Comparison of ENCODE assay signal across 2 cellular contexts in the genomic region with DNA sequence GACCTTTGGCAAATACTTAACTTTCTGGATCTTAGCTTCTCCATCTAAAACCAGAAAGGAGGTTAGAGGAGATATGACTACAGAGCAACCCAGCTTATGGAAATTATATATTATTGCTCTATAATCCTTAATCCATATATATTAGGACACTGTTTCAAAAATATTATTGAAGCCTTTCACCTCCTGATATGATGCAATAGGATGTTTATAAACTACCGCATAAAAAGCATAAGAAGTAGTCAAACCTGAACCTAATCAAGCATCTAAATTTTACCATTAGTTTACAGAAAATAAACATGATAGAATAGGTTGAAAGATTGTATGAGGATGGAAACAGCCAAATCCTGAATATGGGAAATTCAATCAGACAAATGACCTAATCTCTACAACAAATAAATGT.
TF ChIP-seq lines count a peak whose summit lies in the region.

No MANE protein-coding gene starts in this region.

TF ChIP-seq in IMR-90, 13 proteins besides CTCF, POLR2A, EP300 and RAD21:
- TF ChIP-seq, protein P1, sequence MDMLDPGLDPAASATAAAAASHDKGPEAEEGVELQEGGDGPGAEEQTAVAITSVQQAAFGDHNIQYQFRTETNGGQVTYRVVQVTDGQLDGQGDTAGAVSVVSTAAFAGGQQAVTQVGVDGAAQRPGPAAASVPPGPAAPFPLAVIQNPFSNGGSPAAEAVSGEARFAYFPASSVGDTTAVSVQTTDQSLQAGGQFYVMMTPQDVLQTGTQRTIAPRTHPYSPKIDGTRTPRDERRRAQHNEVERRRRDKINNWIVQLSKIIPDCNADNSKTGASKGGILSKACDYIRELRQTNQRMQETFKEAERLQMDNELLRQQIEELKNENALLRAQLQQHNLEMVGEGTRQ (IDR thresholded peaks at IDR 0.05; ENCODE audit: low read depth, low read length) = no peak
- TF ChIP-seq CEBPB (IDR thresholded peaks at IDR 0.05; ENCODE audit: low read depth, low read length) = peak; percentile 69

TF ChIP-seq in GM12891, 5 proteins besides CTCF, POLR2A, EP300 and RAD21:
- TF ChIP-seq SPI1 (IDR thresholded peaks at IDR 0.05; ENCODE audit: low read depth, low read length) (no peak), TAF1 (IDR thresholded peaks at IDR 0.05; ENCODE audit: low read depth, low read length) (no peak), PAX5 (IDR thresholded peaks at IDR 0.05; ENCODE audit: insufficient read depth, low read length, severe bottlenecking) (no peak), POLR2AphosphoS5 (IDR thresholded peaks at IDR 0.05; ENCODE audit: low read depth, low read length) (no peak), POU2F2 (IDR thresholded peaks at IDR 0.05; ENCODE audit: low read depth, low read length) (no peak)
